18 cellular contexts compared by ENCODE assay signal in genomic region chr6:22658183-22658582, GRCh38.
"Had no signal": no experiment of that assay in that cellular context is flagged by ENCODE, and none has a peak within 500 bp of the region (broad histone marks: within the 10 kb centered on the region; RNA-seq: fewer than 3 reads in every experiment).

No MANE protein-coding gene starts in this region.

- H3K4me3 ChIP-seq: adrenal gland, neural progenitor cell, right lobe of liver, spleen, transverse colon had no signal

- H2AFZ ChIP-seq: neural progenitor cell had no signal

- H3K9me3 ChIP-seq: adrenal gland, right lobe of liver, spleen, transverse colon had no signal

- H3K27ac Mint-ChIP-seq: activated CD8-positive, alpha-beta T cell treated with anti-CD3 and anti-CD28 coated beads, Interleukin-2, amount 10 ng/mL, durations not matched to agents 7 days and 5 days; activated naive CD4-positive, alpha-beta T cell treated with anti-CD3 and anti-CD28 coated beads for 36 hours; activated T-helper 17 cell treated with anti-CD3 and anti-CD28 coated beads, Interleukin-2, amount 50 U/mL, for 72 hours; dendritic cell treated with granulocyte-macrophage colony-stimulating factor and Interleukin-4, amounts not matched to agents 40 ng/mL and 50 ng/mL, for 4 days; endodermal cell; neural progenitor cell; stimulated activated memory B cell treated with anti-CD40 and anti-IgM and Interleukin-4, amounts not matched to agents 10 μg/mL and 1 μg/mL and 100 μg/mL, for 72 hours; T-cell; WTC11 had no signal

- H3K4me1 Mint-ChIP-seq: activated T-helper 17 cell treated with anti-CD3 and anti-CD28 coated beads, Interleukin-2, amount 50 U/mL, for 72 hours; stimulated activated memory B cell treated with anti-CD40 and anti-IgM and Interleukin-4, amounts not matched to agents 10 μg/mL and 1 μg/mL and 100 μg/mL, for 72 hours; T-cell had no signal

- H3K36me3 ChIP-seq: adrenal gland, neural progenitor cell, right lobe of liver, spleen, transverse colon had no signal

- H3K27ac ChIP-seq: adrenal gland, neural progenitor cell, right lobe of liver, spleen, transverse colon had no signal

- H3K4me3 Mint-ChIP-seq: activated CD8-positive, alpha-beta T cell treated with anti-CD3 and anti-CD28 coated beads, Interleukin-2, amount 10 ng/mL, durations not matched to agents 7 days and 5 days; activated naive CD4-positive, alpha-beta T cell treated with anti-CD3 and anti-CD28 coated beads for 36 hours; activated T-helper 17 cell treated with anti-CD3 and anti-CD28 coated beads, Interleukin-2, amount 50 U/mL, for 72 hours; dendritic cell treated with granulocyte-macrophage colony-stimulating factor and Interleukin-4, amounts not matched to agents 40 ng/mL and 50 ng/mL, for 4 days; endodermal cell; neural progenitor cell; stimulated activated memory B cell treated with anti-CD40 and anti-IgM and Interleukin-4, amounts not matched to agents 10 μg/mL and 1 μg/mL and 100 μg/mL, for 72 hours; T-cell; WTC11 had no signal

- DNase-seq: activated CD4-positive, alpha-beta T cell treated with anti-CD3 and anti-CD28 coated beads for 48 hours; activated CD8-positive, alpha-beta T cell treated with anti-CD3 and anti-CD28 coated beads, Interleukin-2, amount 10 ng/mL, durations not matched to agents 7 days and 5 days; activated naive CD4-positive, alpha-beta T cell treated with anti-CD3 and anti-CD28 coated beads for 36 hours; adrenal gland; cerebellar nuclear complex; endodermal cell; left ventricle myocardium superior; mesendoderm; right lobe of liver; spleen; stimulated activated CD4-positive, alpha-beta T cell treated with anti-CD3 and anti-CD28 coated beads, Interleukin-1b, Interleukin-23, amount 100 ng/mL, for 48 hours; T-cell; transverse colon had no signal

- H3K36me3 Mint-ChIP-seq: stimulated activated memory B cell treated with anti-CD40 and anti-IgM and Interleukin-4, amounts not matched to agents 10 μg/mL and 1 μg/mL and 100 μg/mL, for 72 hours; T-cell; WTC11 had no signal

- H3K4me2 ChIP-seq: neural progenitor cell had no signal

- H3K4me1 ChIP-seq: adrenal gland, neural progenitor cell, right lobe of liver, spleen had no signal

- H3K27me3 ChIP-seq: adrenal gland, neural progenitor cell, right lobe of liver, spleen, transverse colon had no signal

- H3K9me3 Mint-ChIP-seq: dendritic cell treated with granulocyte-macrophage colony-stimulating factor and Interleukin-4, amounts not matched to agents 40 ng/mL and 50 ng/mL, for 4 days; endodermal cell; WTC11 had no signal

- H3K9ac ChIP-seq: neural progenitor cell had no signal

- H3K27me3 Mint-ChIP-seq: activated T-helper 17 cell treated with anti-CD3 and anti-CD28 coated beads, Interleukin-2, amount 50 U/mL, for 72 hours; dendritic cell treated with granulocyte-macrophage colony-stimulating factor and Interleukin-4, amounts not matched to agents 40 ng/mL and 50 ng/mL, for 4 days; stimulated activated memory B cell treated with anti-CD40 and anti-IgM and Interleukin-4, amounts not matched to agents 10 μg/mL and 1 μg/mL and 100 μg/mL, for 72 hours; T-cell had no signal
